ENCODE assay signal across 9 cellular contexts in the genomic region with DNA sequence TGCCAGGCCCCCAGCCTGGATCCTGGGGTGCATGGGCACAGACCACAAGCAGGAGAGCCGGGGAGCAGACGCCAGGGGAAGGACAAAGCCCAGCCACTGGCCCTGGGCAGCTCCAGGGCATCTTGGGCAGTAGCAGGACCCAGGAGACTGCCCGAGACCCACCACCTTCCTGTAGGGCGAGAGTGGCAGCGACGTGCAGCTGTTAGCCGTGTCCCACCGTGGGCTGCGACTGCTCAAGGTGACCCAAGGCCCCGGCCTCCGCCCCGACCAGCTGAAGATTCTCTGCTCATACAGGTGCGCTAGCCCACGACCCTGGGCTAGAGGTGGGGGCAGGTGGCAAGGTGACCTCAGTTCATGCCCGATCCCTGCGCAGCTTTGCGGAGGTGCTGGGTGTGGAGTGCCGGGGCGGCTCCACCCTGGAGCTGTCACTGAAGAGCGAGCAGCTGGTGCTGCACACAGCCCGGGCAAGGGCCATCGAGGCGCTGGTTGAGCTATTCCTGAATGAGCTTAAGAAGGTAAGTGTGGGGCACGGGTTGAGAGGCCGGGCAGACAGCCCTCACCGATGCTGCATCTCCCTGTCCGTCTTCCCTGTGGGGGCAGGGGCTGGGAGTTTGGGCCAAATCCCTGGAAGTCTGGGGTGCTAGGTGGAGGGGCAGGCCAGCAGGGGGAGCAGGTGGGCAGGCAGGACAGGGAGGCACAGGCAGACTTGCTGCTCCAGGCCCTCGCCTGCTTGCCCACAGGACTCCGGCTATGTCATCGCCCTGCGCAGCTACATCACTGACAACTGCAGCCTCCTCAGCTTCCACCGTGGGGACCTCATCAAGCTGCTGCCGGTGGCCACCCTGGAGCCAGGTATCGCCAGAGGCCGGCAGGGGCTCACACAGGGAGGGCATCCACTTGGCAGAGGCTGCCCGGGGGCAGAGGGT. TPM values are rescaled to one million over a fixed set of nuclear protein-coding genes. Genes with fewer than 3 reads are reported as not detected.
DNase-seq lines count a peak whose midpoint lies in the region; TF ChIP-seq lines count a peak whose summit lies in the region.
"Had no signal": no experiment of that assay in that cellular context is flagged by ENCODE, and none has a peak within 500 bp of the region (broad histone marks: within the 10 kb centered on the region; RNA-seq: fewer than 3 reads in every experiment).

No MANE protein-coding gene starts in this region.

- WGBS in mesendoderm (ENCODE audit: extremely low coverage, insufficient coverage, low lambda C conversion rate): no CpG with 5 or more reads among the region's 36 CpGs
- WGBS in thyroid gland, 2 donors: 75 to 89% methylated on average over 11 to 26 of the region's 36 CpGs

- H3K9me2 ChIP-seq in MM.1S (replicated peaks; ENCODE audit: insufficient read depth, low read length): no peaks in the 10 kb centered on the region

- no peaks in the 10 kb centered on the region for H3K36me3 ChIP-seq in MM.1S (replicated peaks; ENCODE audit: insufficient read depth, low read length)
- H3K36me3 ChIP-seq in adipocyte (ENCODE audit: control insufficient read depth, insufficient read depth, low read length, severe bottlenecking): no peaks in the 10 kb centered on the region
- no peaks in the 10 kb centered on the region for H3K36me3 ChIP-seq in mesendoderm (ENCODE audit: control insufficient read depth, insufficient read depth, low read length)
- H3K36me3 ChIP-seq in thyroid gland: peaks cover 26 to 32% of the 10 kb centered on the region in 2 donors

- no peak overlapping the region for H3K27ac ChIP-seq in MM.1S (ENCODE audit: low read length)
- no peak overlapping the region for H3K27ac ChIP-seq in mesendoderm (ENCODE audit: low read depth, low read length)
- H3K27ac ChIP-seq in thyroid gland: no peak overlapping the region

- no peaks in the 10 kb centered on the region for H3K9me3 Mint-ChIP-seq in activated naive CD4-positive, alpha-beta T cell treated with anti-CD3 and anti-CD28 coated beads for 36 hours

- peaks cover 77% of the 10 kb centered on the region for H3K27me3 ChIP-seq in MM.1S (replicated peaks; ENCODE audit: insufficient read depth, low read length)
- H3K27me3 ChIP-seq in adipocyte (replicated peaks; ENCODE audit: control insufficient read depth, insufficient read depth, low read length): peaks cover 18% of the 10 kb centered on the region
- H3K27me3 ChIP-seq in mesendoderm (ENCODE audit: insufficient read depth, low read length, poor library complexity): no peaks in the 10 kb centered on the region
- H3K27me3 ChIP-seq in thyroid gland: no peaks in the 10 kb centered on the region

- H2AK5ac ChIP-seq in mesendoderm (ENCODE audit: low read length): no peak overlapping the region

- no peak overlapping the region for H3K4me3 Mint-ChIP-seq in activated naive CD4-positive, alpha-beta T cell treated with anti-CD3 and anti-CD28 coated beads for 36 hours
- H3K4me3 Mint-ChIP-seq: activated naive CD8-positive, alpha-beta T cell had no signal

- no peaks in the 10 kb centered on the region for H3K79me1 ChIP-seq in mesendoderm (ENCODE audit: low read length)

- no peak overlapping the region for H3K4ac ChIP-seq in mesendoderm (ENCODE audit: low read depth, low read length)

- H3K4me1 Mint-ChIP-seq in activated naive CD4-positive, alpha-beta T cell treated with anti-CD3 and anti-CD28 coated beads for 36 hours (ENCODE audit: low read depth): no peaks in the 10 kb centered on the region

- H3F3A ChIP-seq in MM.1S (ENCODE audit: insufficient read depth, low read length): no peaks in the 10 kb centered on the region

- H2BK120ac ChIP-seq in mesendoderm (ENCODE audit: low read depth, low read length): no peak overlapping the region

- no peak overlapping the region for H2BK5ac ChIP-seq in mesendoderm (ENCODE audit: low read length)

- DNase-seq in activated naive CD4-positive, alpha-beta T cell treated with anti-CD3 and anti-CD28 coated beads for 36 hours: peak; percentile 38
- no peak for DNase-seq in activated naive CD4-positive, alpha-beta T cell treated with anti-CD3 and anti-CD28 coated beads, Interleukin-2, amount 50 U/mL, for 16 hours
- DNase-seq in MM.1S: peak; percentile 30
- DNase-seq in adipocyte (ENCODE audit: low read depth): peak; percentile 46
- peak; percentile 86 for DNase-seq in mesendoderm
- no peak for DNase-seq in thyroid gland
- no peak for DNase-seq in KG1 (lab: John Stamatoyannopoulos, UW)
- DNase-seq in HPDE6-E6E7 (ENCODE audit: extremely low spot score): no peak

- H2BK15ac ChIP-seq in mesendoderm (replicated peaks; ENCODE audit: low read depth): no peak overlapping the region

- H3K56ac ChIP-seq in mesendoderm (ENCODE audit: low read length): no peak overlapping the region

- H4K8ac ChIP-seq in mesendoderm (ENCODE audit: low read depth, low read length): no peak overlapping the region

- no peaks in the 10 kb centered on the region for H3K27me3 Mint-ChIP-seq in activated naive CD4-positive, alpha-beta T cell treated with anti-CD3 and anti-CD28 coated beads for 36 hours (ENCODE audit: low read depth)
- H3K27me3 Mint-ChIP-seq: activated naive CD8-positive, alpha-beta T cell had no signal

- no peak overlapping the region for H3K18ac ChIP-seq in mesendoderm (ENCODE audit: low read length)

- H4K20me1 ChIP-seq in MM.1S (ENCODE audit: insufficient read depth, low read length): no peaks in the 10 kb centered on the region

- no peak overlapping the region for H3K9ac ChIP-seq in MM.1S (ENCODE audit: low read length)
- H3K9ac ChIP-seq in adipocyte (ENCODE audit: low read length): no peak overlapping the region
- H3K9ac ChIP-seq in mesendoderm (ENCODE audit: low read length): no peak overlapping the region

- no peak overlapping the region for H2AFZ ChIP-seq in MM.1S (ENCODE audit: low read length)

- TF ChIP-seq CTCF in MM.1S (IDR thresholded peaks at IDR 0.05; ENCODE audit: low read length): peak; percentile 66
- peak in 2 of 6 experiments; percentile 25 to 26 for TF ChIP-seq CTCF in thyroid gland (IDR thresholded peaks at IDR 0.05)

- no peak for TF ChIP-seq POLR2A in thyroid gland (IDR thresholded peaks at IDR 0.05)

- no peak overlapping the region for H4K5ac ChIP-seq in mesendoderm (ENCODE audit: low read length)

- no peaks in the 10 kb centered on the region for H3K36me3 Mint-ChIP-seq in activated naive CD4-positive, alpha-beta T cell treated with anti-CD3 and anti-CD28 coated beads for 36 hours (ENCODE audit: low read depth)
- H3K36me3 Mint-ChIP-seq: activated naive CD8-positive, alpha-beta T cell had no signal

- no peak overlapping the region for H3K4me2 ChIP-seq in MM.1S (ENCODE audit: low read depth, low read length)
- no peak overlapping the region for H3K4me2 ChIP-seq in mesendoderm (ENCODE audit: low read length)

- no peaks in the 10 kb centered on the region for H3K4me1 ChIP-seq in MM.1S (ENCODE audit: low read length)
- H3K4me1 ChIP-seq in adipocyte (ENCODE audit: control insufficient read depth, insufficient read depth, low read length): no peaks in the 10 kb centered on the region
- no peaks in the 10 kb centered on the region for H3K4me1 ChIP-seq in mesendoderm (ENCODE audit: control insufficient read depth, low read depth, low read length)
- H3K4me1 ChIP-seq in thyroid gland: no peaks in the 10 kb centered on the region

- intact Hi-C loops in activated naive CD4-positive, alpha-beta T cell treated with anti-CD3 and anti-CD28 coated beads for 36 hours (cut with micrococcal nuclease): loop anchor here (10.0 kb wide), 1 partner anchor 65 kb away; no protein-coding TSS in a partner anchor
- intact Hi-C loops in thyroid gland (cut with DNase I): loop anchor here (5.0 kb wide), 1 partner anchor 118 kb away; no protein-coding TSS in a partner anchor

- H3K23ac ChIP-seq in mesendoderm (ENCODE audit: low read length): no peak overlapping the region

- CTCF ChIA-PET in activated naive CD4-positive, alpha-beta T cell treated with anti-CD3 and anti-CD28 coated beads for 36 hours (lab: Charles Lee): interaction anchor here (1.0 to 3.3 kb wide), 5 partner anchors 14 to 130 kb away, joined by 4 to 20 read pairs (median 5); partner anchors contain the start of gene SMIM5

- H3K9me3 ChIP-seq in MM.1S (replicated peaks; ENCODE audit: insufficient read depth, low read length) (no peaks in the 10 kb centered on the region), adipocyte (ENCODE audit: control insufficient read depth, low read length) (no peaks in the 10 kb centered on the region), thyroid gland (no peaks in the 10 kb centered on the region)

- H3K27ac Mint-ChIP-seq in activated naive CD4-positive, alpha-beta T cell treated with anti-CD3 and anti-CD28 coated beads for 36 hours: no peak overlapping the region
- H3K27ac Mint-ChIP-seq: activated naive CD8-positive, alpha-beta T cell had no signal

- H3K79me2 ChIP-seq in MM.1S (ENCODE audit: low read length): no peaks in the 10 kb centered on the region
- H3K79me2 ChIP-seq in mesendoderm (ENCODE audit: control insufficient read depth, insufficient read depth, low read length): no peaks in the 10 kb centered on the region

- H3K4me3 ChIP-seq in MM.1S (ENCODE audit: low read length): no peak overlapping the region
- no peak overlapping the region for H3K4me3 ChIP-seq in adipocyte (ENCODE audit: low read length)
- H3K4me3 ChIP-seq in mesendoderm (ENCODE audit: low read length): no peak overlapping the region
- no peak overlapping the region for H3K4me3 ChIP-seq in thyroid gland (replicated peaks in 1 of 3)

RNA-seq across cellular contexts. Expression of gene SMIM5, which starts 13.5 kb away (rescaled TPM):
- total RNA-seq in activated naive CD4-positive, alpha-beta T cell treated with anti-CD3 and anti-CD28 coated beads for 36 hours: not detected
- polyA plus RNA-seq in mesendoderm (2013, experiment 1 of 2): not detected
- 0.03 TPM for polyA plus RNA-seq in mesendoderm (2013, experiment 2 of 2)
- 10 to 100 TPM in 2 of 4 donors, 1 to 10 TPM in 2; 2.3 to 13.6 (median 7.9) TPM for total RNA-seq in thyroid gland

RNA-seq across cellular contexts. Expression of gene MYO15B, which starts 32.2 kb away (rescaled TPM):
- total RNA-seq in activated naive CD4-positive, alpha-beta T cell treated with anti-CD3 and anti-CD28 coated beads for 36 hours: 10 to 100 TPM; 24.6 to 29.7 TPM
- polyA plus RNA-seq in mesendoderm (2013, experiment 1 of 2): 1.8 TPM
- 1.1 TPM for polyA plus RNA-seq in mesendoderm (2013, experiment 2 of 2)
- total RNA-seq in thyroid gland: 100 to 1,000 TPM in 2 of 4 donors, 10 to 100 TPM in 2; 64.9 to 209 (median 120) TPM

RNA-seq across cellular contexts. Expression of gene RECQL5, which starts 47.2 kb away (rescaled TPM):
- total RNA-seq in activated naive CD4-positive, alpha-beta T cell treated with anti-CD3 and anti-CD28 coated beads for 36 hours: 10 to 100 TPM; 36.2 to 44.0 TPM
- 12.6 TPM for polyA plus RNA-seq in mesendoderm (2013, experiment 1 of 2)
- polyA plus RNA-seq in mesendoderm (2013, experiment 2 of 2): 11.4 TPM
- 10 to 100 TPM; 41.9 to 91.8 (median 70.1) TPM for total RNA-seq in thyroid gland

RNA-seq across cellular contexts. Expression of gene SAP30BP, which starts 47.4 kb away (rescaled TPM):
- 10 to 100 TPM; 68.3 TPM for total RNA-seq in activated naive CD4-positive, alpha-beta T cell treated with anti-CD3 and anti-CD28 coated beads for 36 hours
- 68.5 TPM for polyA plus RNA-seq in mesendoderm (2013, experiment 1 of 2)
- polyA plus RNA-seq in mesendoderm (2013, experiment 2 of 2): 69.7 TPM
- total RNA-seq in thyroid gland: 10 to 100 TPM; 52.5 to 83.6 (median 72.7) TPM

Comparison
In these comparisons a context has a peak if more than half of its experiments do, and no peak if none do; other contexts are left out.
1. DNase-seq: peak in activated naive CD4-positive, alpha-beta T cell treated with anti-CD3 and anti-CD28 coated beads for 36 hours (single experiment), MM.1S (single experiment), adipocyte (single experiment) and mesendoderm (single experiment); none in activated naive CD4-positive, alpha-beta T cell treated with anti-CD3 and anti-CD28 coated beads, Interleukin-2, amount 50 U/mL, for 16 hours (single experiment), thyroid gland (0 of 2), KG1 (single experiment) and HPDE6-E6E7 (single experiment).